ENCODE assay signal across 1 cellular context in the genomic region with DNA sequence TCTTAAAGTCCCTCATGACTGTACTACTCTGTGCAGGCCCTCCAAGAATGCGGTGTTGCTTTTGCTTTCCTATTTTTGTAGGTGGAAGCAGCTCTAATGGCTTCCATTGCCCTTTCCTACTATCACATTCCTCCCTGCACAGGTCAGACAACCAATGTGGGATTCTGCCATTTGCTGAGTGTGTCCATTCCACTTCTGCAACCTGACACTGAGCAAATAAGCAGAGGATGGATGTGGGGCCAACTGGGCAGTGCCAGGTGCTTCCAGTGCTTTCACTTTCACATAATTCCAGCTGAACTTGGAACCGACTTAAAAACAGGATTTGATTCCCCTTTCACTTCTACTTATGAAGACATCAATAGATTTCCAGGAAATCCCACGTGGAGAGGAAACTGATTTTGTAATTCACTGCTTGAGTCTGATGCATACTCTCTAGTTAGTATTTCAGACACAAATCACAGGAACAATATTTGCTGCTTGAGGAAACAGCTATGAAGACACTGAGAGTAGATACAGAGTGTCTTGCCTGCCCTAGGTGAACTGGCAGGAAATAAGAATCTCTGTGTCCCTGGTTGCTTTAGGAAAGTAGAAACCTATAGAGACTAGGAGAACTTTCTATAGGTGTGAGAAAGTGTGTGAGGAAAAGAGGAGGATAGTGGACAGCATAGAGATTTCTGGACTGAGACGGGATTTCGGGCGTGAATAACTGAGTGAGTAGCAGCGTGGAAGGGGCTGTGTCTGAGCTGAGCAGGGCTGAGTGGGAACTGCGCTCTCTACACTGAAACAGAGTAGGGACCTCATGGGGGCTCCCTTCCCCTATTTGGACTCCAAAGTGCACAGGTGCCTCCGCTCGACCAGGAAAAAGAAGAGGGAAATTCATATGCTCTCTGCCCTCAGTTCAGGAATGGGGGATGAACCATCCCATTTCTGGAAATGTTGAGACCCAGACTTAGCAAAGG.
TF ChIP-seq lines count a peak whose summit lies in the region.

No MANE protein-coding gene starts in this region.

TF ChIP-seq in liver, 16 proteins besides CTCF, POLR2A, EP300 and RAD21 (continued from another document):
- TF ChIP-seq, protein P1, sequence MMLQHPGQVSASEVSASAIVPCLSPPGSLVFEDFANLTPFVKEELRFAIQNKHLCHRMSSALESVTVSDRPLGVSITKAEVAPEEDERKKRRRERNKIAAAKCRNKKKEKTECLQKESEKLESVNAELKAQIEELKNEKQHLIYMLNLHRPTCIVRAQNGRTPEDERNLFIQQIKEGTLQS (IDR thresholded peaks at IDR 0.05) = no peak
- TF ChIP-seq EGR1 (IDR thresholded peaks at IDR 0.05; ENCODE audit: low read depth in 2 of 2) = no peak
- TF ChIP-seq HNF4A (conservative IDR thresholded peaks at IDR 0.05) = peak; percentile 63 to 70
